27 cellular contexts compared by ENCODE assay signal in the genomic region with DNA sequence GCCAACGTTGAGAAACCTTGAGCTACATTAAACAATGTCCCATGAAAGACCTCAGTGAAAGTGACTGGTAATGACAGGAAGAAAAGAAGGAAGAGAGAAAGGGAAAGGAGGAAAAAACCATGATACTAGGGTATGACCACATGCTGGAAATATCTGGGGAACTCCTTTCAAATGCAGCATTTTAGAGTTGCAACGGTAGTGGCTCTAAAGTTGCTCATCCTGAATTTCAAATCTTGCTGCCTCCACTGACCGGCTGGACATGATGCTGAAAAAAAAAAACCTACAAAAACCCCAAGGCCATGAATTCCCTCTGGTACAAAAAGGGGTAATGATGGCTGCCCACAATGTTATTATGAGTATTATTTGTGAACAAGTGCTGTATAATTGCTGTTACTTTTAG.
"Had no signal": no experiment of that assay in that cellular context is flagged by ENCODE, and none has a peak within 500 bp of the region (broad histone marks: within the 10 kb centered on the region; RNA-seq: fewer than 3 reads in every experiment).

No MANE protein-coding gene starts in this region.

- H3K9me3 ChIP-seq: esophagus muscularis mucosa, psoas muscle, thyroid gland had no signal

- H3K4me1 ChIP-seq: esophagus muscularis mucosa, foreskin keratinocyte, gastroesophageal sphincter, psoas muscle, sigmoid colon, stomach, thyroid gland had no signal

- H3K27ac ChIP-seq: epithelial cell of prostate, foreskin keratinocyte, gastroesophageal sphincter, hepatocyte, lower lobe of right lung, ovary, psoas muscle, stomach, thyroid gland had no signal

- H3K36me3 ChIP-seq: esophagus muscularis mucosa, gastroesophageal sphincter, heart left ventricle, lower lobe of right lung, ovary, sigmoid colon, stomach, thyroid gland had no signal

- H3K27me3 ChIP-seq: esophagus muscularis mucosa, foreskin keratinocyte, gastroesophageal sphincter, heart left ventricle, hepatocyte, ovary, sigmoid colon, stomach, thyroid gland had no signal

- H3K4me3 ChIP-seq: esophagus muscularis mucosa, gastroesophageal sphincter, heart left ventricle, hepatocyte, lower lobe of right lung, ovary, psoas muscle, sigmoid colon, stomach, thyroid gland had no signal

- DNase-seq: effector CD8-positive, alpha-beta T cell; endodermal cell; foreskin keratinocyte; heart left ventricle; immature natural killer cell; islet precursor cell; kidney glomerular epithelial cell; left colon; left ventricle myocardium superior; lower lobe of right lung; natural killer cell; occipital lobe; ovary; posterior cingulate gyrus; psoas muscle; right cardiac atrium; sigmoid colon; stimulated activated CD4-positive, alpha-beta T cell treated with anti-CD3 and anti-CD28 coated beads, Interleukin-2, amount 100 ng/mL, for 24 hours; stimulated activated CD4-positive, alpha-beta T cell treated with anti-CD3 and anti-CD28 coated beads, Interleukin-4, amount 100 ng/mL, for 24 hours; stimulated activated naive CD4-positive, alpha-beta T cell treated with Interleukin-2 at 50 U/mL for 16 hours; stomach; thyroid gland had no signal

- ATAC-seq: foreskin keratinocyte; gastroesophageal sphincter; left colon; left ventricle myocardium superior; psoas muscle; right cardiac atrium; stimulated activated effector memory CD8-positive, alpha-beta T cell treated with anti-CD3 and anti-CD28 coated beads, Interleukin-12 subunit alpha, Interleukin-12 subunit beta, amount 100 ng/mL, for 72 hours had no signal
